15 cellular contexts compared by ENCODE assay signal in the genomic region with DNA sequence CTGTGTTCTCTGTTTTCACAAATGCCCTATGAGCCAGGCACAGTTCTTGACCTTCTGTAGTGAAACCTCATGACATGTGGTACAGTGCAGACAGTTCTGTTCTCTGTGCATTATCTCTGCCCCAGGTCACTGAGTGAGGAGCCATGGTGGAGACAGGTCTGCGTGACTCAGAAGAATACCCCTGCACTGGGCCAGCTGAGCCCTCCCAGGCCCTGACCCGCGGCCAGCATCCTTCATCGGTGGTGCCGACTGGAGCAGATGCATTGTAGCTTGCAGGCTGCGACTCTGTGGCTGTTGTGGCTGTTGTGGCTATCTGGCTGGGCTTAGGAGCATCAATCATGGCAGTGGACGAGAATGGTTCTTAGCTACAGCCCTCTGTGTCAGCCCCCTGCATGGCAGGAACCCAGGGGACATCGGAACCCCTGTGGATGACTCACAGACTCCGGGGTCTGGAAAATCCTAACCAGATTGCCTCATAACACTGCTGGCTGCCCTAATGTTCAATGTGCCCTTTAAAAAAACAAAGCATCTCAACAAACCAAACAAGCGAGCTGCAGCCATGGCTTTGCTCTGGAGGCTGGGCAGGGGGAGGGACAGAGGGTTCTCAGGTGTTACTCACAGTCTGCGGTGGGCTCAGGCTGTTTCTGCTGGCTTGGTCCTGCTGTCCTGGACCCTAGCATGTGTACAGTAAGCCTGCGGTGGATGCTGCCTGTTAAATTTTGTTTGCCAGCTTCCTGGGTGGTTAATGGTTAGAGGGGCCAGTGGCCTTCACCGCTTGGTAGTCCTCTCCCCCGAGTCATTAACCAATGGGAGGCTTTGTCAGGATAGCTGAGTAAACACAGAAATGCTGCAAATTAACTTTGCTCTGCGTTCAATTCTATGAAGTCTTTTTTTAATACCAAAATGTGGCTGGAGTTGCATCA. TPM values are rescaled to one million over a fixed set of nuclear protein-coding genes. Genes with fewer than 3 reads are reported as not detected.
DNase-seq lines count a peak whose midpoint lies in the region.
"Had no signal": no experiment of that assay in that cellular context is flagged by ENCODE, and none has a peak within 500 bp of the region (broad histone marks: within the 10 kb centered on the region; RNA-seq: fewer than 3 reads in every experiment).

A gene with protein sequence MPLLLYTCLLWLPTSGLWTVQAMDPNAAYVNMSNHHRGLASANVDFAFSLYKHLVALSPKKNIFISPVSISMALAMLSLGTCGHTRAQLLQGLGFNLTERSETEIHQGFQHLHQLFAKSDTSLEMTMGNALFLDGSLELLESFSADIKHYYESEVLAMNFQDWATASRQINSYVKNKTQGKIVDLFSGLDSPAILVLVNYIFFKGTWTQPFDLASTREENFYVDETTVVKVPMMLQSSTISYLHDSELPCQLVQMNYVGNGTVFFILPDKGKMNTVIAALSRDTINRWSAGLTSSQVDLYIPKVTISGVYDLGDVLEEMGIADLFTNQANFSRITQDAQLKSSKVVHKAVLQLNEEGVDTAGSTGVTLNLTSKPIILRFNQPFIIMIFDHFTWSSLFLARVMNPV (minus strand): TSS at position 689 of the 923 bp plus-strand sequence. CDS start 8,688 bp downstream, outside the sequence.

- DNase-seq in HT1080 (ENCODE audit: low read depth) (peak; percentile 73), amniotic epithelial cell (ENCODE audit: low read depth) (peak; percentile 21), islet precursor cell (peak; percentile 72), smooth muscle cell of the brain vasculature (ENCODE audit: low read depth, low spot score) (peak; percentile 35), NCI-H2107 (lab: John Stamatoyannopoulos, UW) (no peak), DMS 273 treated with DMSO at 0.1 percent for 48 hours (lab: John Stamatoyannopoulos, UW) (no peak), hippocampal formation (lab: John Stamatoyannopoulos, UW) (no peak)
- DNase-seq in stimulated activated CD4-positive, alpha-beta T cell treated with anti-CD3 and anti-CD28 coated beads, Interleukin-2, amount 100 ng/mL, for 24 hours, result no peak
- DNase-seq: activated CD4-positive, alpha-beta T cell treated with anti-CD3 and anti-CD28 coated beads for 1 hour; activated gamma-delta T cell treated with Interleukin-2 at 50 U/mL for 16 hours; DND-41; KG1; nucleus accumbens; upper lobe of right lung had no signal

RNA-seq across cellular contexts. Expression of the gene that starts here (rescaled TPM):
- total RNA-seq in HT1080 (2014; rRNA removed; shearing (Covaris generic)), result 0.51 TPM in 1 of 2 replicates, not detected in the other
- polyA plus RNA-seq in HT1080 (2015; cell fraction: cytosol; rRNA removed), result 0.23 TPM in 1 of 2 replicates, not detected in the other
- polyA plus RNA-seq in HT1080 (2015; cell fraction: nucleus; rRNA removed), result 1.0 TPM in 1 of 2 replicates, not detected in the other
- total RNA-seq: SJCRH30, upper lobe of right lung had no signal

Comparison
In these comparisons a context has a peak if more than half of its experiments do, and no peak if none do; other contexts are left out.
1. DNase-seq: peak in HT1080 (single experiment), amniotic epithelial cell (single experiment), islet precursor cell (single experiment) and smooth muscle cell of the brain vasculature (single experiment); none in NCI-H2107 (single experiment), stimulated activated CD4-positive, alpha-beta T cell treated with anti-CD3 and anti-CD28 coated beads, Interleukin-2, amount 100 ng/mL, for 24 hours (0 of 2), DMS 273 treated with DMSO at 0.1 percent for 48 hours (single experiment) and hippocampal formation (0 of 2).